Comparison of ENCODE assay signal across 1 cellular context in genomic region chr4:108762559-108763225, GRCh38.
TF ChIP-seq lines count a peak whose summit lies in the region.

Gene ETNPPL (minus strand): TSS chr4:108763053. CDS start chr4:108762898, 155 bp downstream.

TF ChIP-seq in neural cell, 6 proteins besides CTCF, POLR2A, EP300 and RAD21 (continued from another document):
- TF ChIP-seq REST (IDR thresholded peaks at IDR 0.05; ENCODE audit: borderline replicate concordance) = no peak
